10 cellular contexts compared by ENCODE assay signal in the genomic region with DNA sequence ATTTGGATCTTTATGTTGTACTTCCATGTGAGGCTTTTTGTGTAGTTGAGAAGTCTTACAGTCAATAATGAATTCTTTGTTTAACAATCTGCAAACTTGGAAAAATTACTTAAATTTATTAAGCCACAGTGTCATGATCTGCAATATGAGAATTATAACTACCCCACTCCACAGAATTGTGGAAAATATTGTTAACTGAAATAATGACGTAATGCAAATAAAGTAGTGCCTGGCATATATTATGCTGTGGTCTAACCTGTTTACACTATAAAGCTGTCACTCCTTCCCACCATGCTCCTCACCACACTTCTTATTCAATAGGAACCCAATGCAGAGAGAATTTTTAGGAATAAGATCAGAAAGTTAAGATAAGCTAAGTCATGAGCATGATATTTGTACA.
"Had no signal": no experiment of that assay in that cellular context is flagged by ENCODE, and none has a peak within 500 bp of the region (broad histone marks: within the 10 kb centered on the region; RNA-seq: fewer than 3 reads in every experiment).

No MANE protein-coding gene starts in this region.

- H3K4me3 ChIP-seq: GM23338, HAP-1, K562 had no signal

- H3K9me3 Mint-ChIP-seq: GM23338 had no signal

- H3K36me3 ChIP-seq: HAP-1 had no signal

- H3K27ac Mint-ChIP-seq: GM23338, HFFc6 had no signal

- H3K4me1 ChIP-seq: HAP-1 had no signal

- DNase-seq: H7, HFFc6, IMR-90, KG1 had no signal

- FAIRE-seq: H1, K562 had no signal

- H3K27ac ChIP-seq: HL-60 had no signal

- ATAC-seq: GM23338, HCT116, K562 had no signal

- H2AFZ ChIP-seq: GM23338 had no signal

- H3K4me1 Mint-ChIP-seq: GM23338 had no signal

- H3K4me3 Mint-ChIP-seq: GM23338, HFFc6 had no signal

- H3K4me2 ChIP-seq: GM23338 had no signal

- H3K9me3 ChIP-seq: HAP-1 had no signal
